14 cellular contexts compared by ENCODE assay signal in genomic region chr7:71480814-71481213, GRCh38.
A peak's percentile ranks its signal among the peaks of the same experiment; 100 is the strongest.
DNase-seq lines count a peak whose midpoint lies in the region; ATAC-seq and TF ChIP-seq lines count a peak whose summit lies in the region.
"Had no signal": no experiment of that assay in that cellular context is flagged by ENCODE, and none has a peak within 500 bp of the region (broad histone marks: within the 10 kb centered on the region; RNA-seq: fewer than 3 reads in every experiment).

No MANE protein-coding gene starts in this region.

- H3K4me1 ChIP-seq in DND-41 (ENCODE audit: insufficient read depth, low read length) (no peaks in the 10 kb centered on the region), tibial artery (peaks cover 0 to 23% (median 15%) of the 10 kb centered on the region in 4 donors)
- no peaks in the 10 kb centered on the region for H3K4me1 ChIP-seq in effector memory CD4-positive, alpha-beta T cell (ENCODE audit: control insufficient read depth, insufficient read depth, low read length, poor library complexity, severe bottlenecking)
- H3K4me1 ChIP-seq: BE2C, Peyer's patch had no signal

- H3K9ac ChIP-seq in DND-41 (ENCODE audit: low read depth, low read length), result no peak overlapping the region

- no peaks in the 10 kb centered on the region for H4K20me1 ChIP-seq in DND-41 (ENCODE audit: insufficient read depth, low read length)

- H3K9me3 ChIP-seq in DND-41 (ENCODE audit: insufficient read depth, low read length, severe bottlenecking) (no peaks in the 10 kb centered on the region), tibial artery (no peaks in the 10 kb centered on the region)
- no peaks in the 10 kb centered on the region for H3K9me3 ChIP-seq in effector memory CD4-positive, alpha-beta T cell (ENCODE audit: control insufficient read depth, low read length)
- H3K9me3 ChIP-seq: BE2C, Peyer's patch had no signal

- H3K9me3 Mint-ChIP-seq in HFFc6 (peaks cover 43% of the 10 kb centered on the region), progenitor cell of endocrine pancreas (ENCODE audit: low read depth) (no peaks in the 10 kb centered on the region)

- no peak overlapping the region for H2AFZ ChIP-seq in DND-41 (ENCODE audit: low read depth, low read length)

- peak; percentile 20 for DNase-seq in DND-41
- DNase-seq in NCI-H69 (lab: John Stamatoyannopoulos, UW), result peak; percentile 22
- peak; percentile 36 for DNase-seq in globus pallidus (ENCODE audit: low spot score)
- DNase-seq in tibial artery, result peak in 1 of 2 donors; percentile 85
- no peak for DNase-seq in effector memory CD4-positive, alpha-beta T cell
- no peak for DNase-seq in HFFc6
- no peak for DNase-seq in progenitor cell of endocrine pancreas (ENCODE audit: low spot score, unreplicated experiment)
- DNase-seq: BE2C, DMS 273 treated with DMSO at 0.1 percent for 48 hours, NCI-H146, NCI-H446, NCI-H82, Peyer's patch, SIG-M5 had no signal

- peak; percentile 71 for ATAC-seq in DND-41 (ENCODE audit: insufficient read depth, low read depth)

- TF ChIP-seq CTCF in DND-41 (IDR thresholded peaks at IDR 0.05; ENCODE audit: borderline replicate concordance, extremely low read depth, low read length, poor library complexity, severe bottlenecking), result no peak
- no peak for TF ChIP-seq CTCF in tibial artery (IDR thresholded peaks at IDR 0.05)
- TF ChIP-seq CTCF in HFFc6 (IDR thresholded peaks at IDR 0.05), result no peak
- TF ChIP-seq CTCF in progenitor cell of endocrine pancreas (IDR thresholded peaks at IDR 0.05; ENCODE audit: unreplicated experiment), result no peak

- intact Hi-C loops in tibial artery (cut with DNase I; ENCODE audit: low total_unique reads), result no loop called here

- H3K27ac ChIP-seq in DND-41 (ENCODE audit: low read length), result no peak overlapping the region
- H3K27ac ChIP-seq in tibial artery, result peak overlapping the region; percentile 44 to 57
- no peak overlapping the region for H3K27ac ChIP-seq in effector memory CD4-positive, alpha-beta T cell (ENCODE audit: insufficient read depth, low read length, poor library complexity, severe bottlenecking)
- H3K27ac ChIP-seq: Peyer's patch had no signal

- H3K27ac Mint-ChIP-seq in HFFc6 (no peak overlapping the region), progenitor cell of endocrine pancreas (no peak overlapping the region)

- no peak overlapping the region for H3K4me3 ChIP-seq in DND-41 (ENCODE audit: low read depth in 1 of 2, low read length in 2 of 2)
- H3K4me3 ChIP-seq in tibial artery, result no peak overlapping the region
- H3K4me3 ChIP-seq in effector memory CD4-positive, alpha-beta T cell (ENCODE audit: insufficient read depth, low read depth, low read length, poor library complexity, severe bottlenecking), result no peak overlapping the region
- H3K4me3 ChIP-seq: Peyer's patch had no signal

- H3K36me3 ChIP-seq in DND-41 (ENCODE audit: insufficient read depth, low read length) (no peaks in the 10 kb centered on the region), tibial artery (no peaks in the 10 kb centered on the region)
- no peaks in the 10 kb centered on the region for H3K36me3 ChIP-seq in effector memory CD4-positive, alpha-beta T cell (ENCODE audit: control insufficient read depth, insufficient read depth, low read length)
- H3K36me3 ChIP-seq: BE2C, Peyer's patch had no signal

- no peak overlapping the region for H3K4me3 Mint-ChIP-seq in HFFc6
- H3K4me3 Mint-ChIP-seq in progenitor cell of endocrine pancreas (ENCODE audit: low read depth), result no peak overlapping the region

- H3K36me3 Mint-ChIP-seq in HFFc6 (ENCODE audit: low read depth) (no peaks in the 10 kb centered on the region), progenitor cell of endocrine pancreas (ENCODE audit: insufficient read depth) (no peaks in the 10 kb centered on the region)

- no peaks in the 10 kb centered on the region for H3K79me2 ChIP-seq in DND-41 (ENCODE audit: insufficient read depth, low read length)

- H3K4me1 Mint-ChIP-seq in HFFc6 (ENCODE audit: low read depth), result no peaks in the 10 kb centered on the region
- H3K4me1 Mint-ChIP-seq in progenitor cell of endocrine pancreas (ENCODE audit: low read depth), result peaks cover 2% of the 10 kb centered on the region

- no peak overlapping the region for H3K4me2 ChIP-seq in DND-41 (ENCODE audit: insufficient read depth, low read length)

- H3K27me3 Mint-ChIP-seq in HFFc6 (ENCODE audit: insufficient read depth) (no peaks in the 10 kb centered on the region; the same call in 1 of the 2 replicates), progenitor cell of endocrine pancreas (peaks cover 4% of the 10 kb centered on the region)

- H3K27me3 ChIP-seq in DND-41 (ENCODE audit: insufficient read depth, low read length, poor library complexity) (no peaks in the 10 kb centered on the region), tibial artery (no peaks in the 10 kb centered on the region)
- no peaks in the 10 kb centered on the region for H3K27me3 ChIP-seq in effector memory CD4-positive, alpha-beta T cell (replicated peaks; ENCODE audit: control insufficient read depth, insufficient read depth, low read length, poor library complexity, severe bottlenecking)
- H3K27me3 ChIP-seq: BE2C, Peyer's patch had no signal

Comparison
In these comparisons a context has a peak if more than half of its experiments do, and no peak if none do; other contexts are left out.
1. DNase-seq: peak in DND-41 (single experiment), NCI-H69 (single experiment) and globus pallidus (single experiment); none in effector memory CD4-positive, alpha-beta T cell (0 of 3), HFFc6 (single experiment) and progenitor cell of endocrine pancreas (single experiment).
2. H3K27ac ChIP-seq: peak in tibial artery (2 of 2); none in DND-41 (single experiment) and effector memory CD4-positive, alpha-beta T cell (single experiment).